Comparison of ENCODE assay signal across 1 cellular context in genomic region chr9:116546711-116547581, GRCh38.
TF ChIP-seq lines count a peak whose summit lies in the region.

No MANE protein-coding gene starts in this region.

TF ChIP-seq in K562, 482 proteins besides CTCF, POLR2A, EP300 and RAD21 (continued from another document and continues in another):
- TF ChIP-seq ZFP36 (IDR thresholded peaks at IDR 0.05; ENCODE audit: low read depth, low read length, partially characterized antibody) (no peak), ASH1L (IDR thresholded peaks at IDR 0.05; ENCODE audit: borderline replicate concordance, low read depth, partially characterized antibody) (no peak), HNRNPUL1 (IDR thresholded peaks at IDR 0.05; ENCODE audit: low read length) (no peak), RBBP5 (IDR thresholded peaks at IDR 0.05; ENCODE audit: borderline replicate concordance, insufficient read depth, low read length, poor library complexity, severe bottlenecking) (no peak), FOXP4 (CRISPR knock-in tag; IDR thresholded peaks at IDR 0.05; ENCODE audit: borderline replicate concordance) (no peak), ZNF511 (CRISPR knock-in tag; IDR thresholded peaks at IDR 0.05) (no peak), MITF (IDR thresholded peaks at IDR 0.05) (no peak), ERF (CRISPR knock-in tag; IDR thresholded peaks at IDR 0.05) (no peak), ZBTB33 (CRISPR knock-in tag; IDR thresholded peaks at IDR 0.05) (no peak), CHD4 (IDR thresholded peaks at IDR 0.05; ENCODE audit: insufficient read depth, insufficient replicate concordance, low read depth, low read length, poor library complexity, severe bottlenecking) (no peak), SRSF7 (optimal IDR thresholded peaks at IDR 0.05; ENCODE audit: low read depth, low read length) (no peak), ZNF12 (CRISPR knock-in tag; IDR thresholded peaks at IDR 0.05) (no peak), HSF4 (CRISPR knock-in tag; IDR thresholded peaks at IDR 0.05; ENCODE audit: borderline replicate concordance) (no peak), WHSC1 (IDR thresholded peaks at IDR 0.05; ENCODE audit: low read length) (no peak), SP1 (CRISPR knock-in tag; IDR thresholded peaks at IDR 0.05) (no peak), E2F1 (CRISPR knock-in tag; IDR thresholded peaks at IDR 0.05) (no peak), CHD1 (IDR thresholded peaks at IDR 0.05; ENCODE audit: low read length) (no peak), TAF1 (IDR thresholded peaks at IDR 0.05; ENCODE audit: control insufficient read depth, extremely low read depth, insufficient read depth, low read length, severe bottlenecking) (no peak), MTA2 (IDR thresholded peaks at IDR 0.05; ENCODE audit: low read depth) (0 out of 2 replicates have a peak, but pooled peaks have one; percentile 22), SMARCC2 (IDR thresholded peaks at IDR 0.05; ENCODE audit: low read depth) (no peak), ELF4 (CRISPR knock-in tag; IDR thresholded peaks at IDR 0.05) (no peak), ZNF639 (CRISPR knock-in tag; conservative IDR thresholded peaks at IDR 0.05 in 1 of 2, IDR thresholded peaks at IDR 0.05 in 1 of 2) (0 out of 4 replicates have a peak, but pooled peaks of 1 of the 2 experiments have one; percentile 18), BDP1 (IDR thresholded peaks at IDR 0.05; ENCODE audit: insufficient read depth, insufficient read length) (no peak), TBP (optimal IDR thresholded peaks at IDR 0.05; ENCODE audit: low read depth, low read length) (no peak), POLR2G (IDR thresholded peaks at IDR 0.05; ENCODE audit: low read depth, low read length) (no peak), E4F1 (CRISPR knock-in tag; IDR thresholded peaks at IDR 0.05; ENCODE audit: borderline replicate concordance) (no peak), RBM39 (optimal IDR thresholded peaks at IDR 0.05; ENCODE audit: low read depth, low read length) (no peak), E2F6 (IDR thresholded peaks at IDR 0.05; ENCODE audit: borderline replicate concordance in 1 of 2, extremely low read depth in 1 of 2, insufficient read depth in 1 of 2, insufficient read length in 1 of 2, low read depth in 1 of 2, low read length in 1 of 2, poor library complexity in 1 of 2, severe bottlenecking in 1 of 2) (no peak), MAFG (tag; conservative IDR thresholded peaks at IDR 0.05) (peak; percentile 73), MYC (IDR thresholded peaks at IDR 0.05; ENCODE audit: low read depth, low read length) (no peak), MYC (CRISPR knock-in tag; IDR thresholded peaks at IDR 0.05; ENCODE audit: borderline replicate concordance, low read depth) (no peak), FOXO4 (CRISPR knock-in tag; IDR thresholded peaks at IDR 0.05) (no peak), MLX (CRISPR knock-in tag; conservative IDR thresholded peaks at IDR 0.05) (no peak), CSDE1 (IDR thresholded peaks at IDR 0.05) (no peak), NFXL1 (CRISPR knock-in tag; IDR thresholded peaks at IDR 0.05) (no peak), ZNF764 (CRISPR knock-in tag; IDR thresholded peaks at IDR 0.05; ENCODE audit: low read depth) (no peak), AFF1 (IDR thresholded peaks at IDR 0.05; ENCODE audit: low read depth in 1 of 2, partially characterized antibody in 2 of 2) (no peak)
